23 cellular contexts compared by ENCODE assay signal in genomic region chr1:160237558-160237957, GRCh38. TPM values are rescaled to one million over a fixed set of nuclear protein-coding genes. Genes with fewer than 3 reads are reported as not detected.
"Had no signal": no experiment of that assay in that cellular context is flagged by ENCODE, and none has a peak within 500 bp of the region (broad histone marks: within the 10 kb centered on the region; RNA-seq: fewer than 3 reads in every experiment).

No MANE protein-coding gene starts in this region.

- DNase-seq: cortex of kidney; dorsolateral prefrontal cortex; effector CD8-positive, alpha-beta T cell; foreskin melanocyte; heart left ventricle; hypothalamus; kidney glomerular epithelial cell; mammary epithelial cell; mucosa of descending colon; naive thymus-derived CD8-positive, alpha-beta T cell; posterior cingulate gyrus; small intestine; stimulated activated CD4-positive, alpha-beta T cell treated with anti-CD3 and anti-CD28 coated beads, Interleukin-12 subunit alpha, Interleukin-12 subunit beta, amount 100 ng/mL, for 4 hours; stimulated activated naive CD8-positive, alpha-beta T cell treated with anti-CD3 and anti-CD28 coated beads, Interleukin-15, Interleukin-2, amounts not matched to agents 100 U/mL and 50 U/mL, for 24 hours; thyroid gland had no signal

- H3K27ac ChIP-seq: heart left ventricle, right atrium auricular region, suprapubic skin, thyroid gland had no signal

- H3K27me3 ChIP-seq: dorsolateral prefrontal cortex, heart left ventricle, right atrium auricular region, suprapubic skin, thyroid gland had no signal

- H3K27me3 Mint-ChIP-seq: naive thymus-derived CD8-positive, alpha-beta T cell; type B pancreatic cell had no signal

- H3K27ac Mint-ChIP-seq: type B pancreatic cell had no signal

- H3K4me1 ChIP-seq: suprapubic skin, thyroid gland had no signal

- H3K9me3 ChIP-seq: heart left ventricle, mucosa of descending colon, right atrium auricular region, suprapubic skin, thyroid gland had no signal

- ATAC-seq: mucosa of descending colon; naive thymus-derived CD8-positive, alpha-beta T cell; stimulated activated naive CD8-positive, alpha-beta T cell treated with anti-CD3 and anti-CD28 coated beads, Interleukin-15, Interleukin-2, amounts not matched to agents 100 U/mL and 50 U/mL, for 24 hours had no signal

- H3K4me1 Mint-ChIP-seq: neural crest cell had no signal

- FAIRE-seq: islet of Langerhans, small intestine, urothelium cell line had no signal

- H3K4me3 ChIP-seq: dorsolateral prefrontal cortex, heart left ventricle, mucosa of descending colon, right atrium auricular region, suprapubic skin, thyroid gland had no signal

- H3K4me3 Mint-ChIP-seq: naive thymus-derived CD8-positive, alpha-beta T cell; neural crest cell; type B pancreatic cell had no signal

RNA-seq across cellular contexts. Expression of gene CASQ1, which starts 47.2 kb away (rescaled TPM):
- total RNA-seq: glomerular endothelial cell; mammary epithelial cell; naive thymus-derived CD8-positive, alpha-beta T cell; osteocyte; suprapubic skin; thyroid gland had no signal
- polyA plus RNA-seq: mammary epithelial cell; naive thymus-derived CD8-positive, alpha-beta T cell had no signal
